ENCODE assay signal across 8 cellular contexts in genomic region chr14:22084393-22085281, GRCh38.
DNase-seq lines count a peak whose midpoint lies in the region; ATAC-seq, FAIRE-seq and TF ChIP-seq lines count a peak whose summit lies in the region.

No MANE protein-coding gene starts in this region.

- H3K9me3 ChIP-seq in Caco-2 (no peaks in the 10 kb centered on the region), astrocyte (ENCODE audit: insufficient read depth, low read depth, low read length) (no peaks in the 10 kb centered on the region), keratinocyte (ENCODE audit: control insufficient read depth, low read depth, low read length) (no peaks in the 10 kb centered on the region), thoracic aorta (no peaks in the 10 kb centered on the region)

- H3K36me3 ChIP-seq in Caco-2 (ENCODE audit: control insufficient read depth, insufficient read depth, low read length), result no peaks in the 10 kb centered on the region
- no peaks in the 10 kb centered on the region for H3K36me3 ChIP-seq in astrocyte (ENCODE audit: insufficient read depth, low read length)
- no peaks in the 10 kb centered on the region for H3K36me3 ChIP-seq in keratinocyte (ENCODE audit: control insufficient read depth in 2 of 2, extremely low read depth in 1 of 2, insufficient read depth in 2 of 2, low read length in 2 of 2)
- H3K36me3 ChIP-seq in thoracic aorta, result no peaks in the 10 kb centered on the region

- H3K27ac Mint-ChIP-seq in Caco-2 (ENCODE audit: unreplicated experiment) (no peak overlapping the region), astrocyte (ENCODE audit: unreplicated experiment) (no peak overlapping the region)

- H2AFZ ChIP-seq in astrocyte (ENCODE audit: low read depth, low read length) (no peak overlapping the region), keratinocyte (ENCODE audit: control insufficient read depth, low read length) (no peak overlapping the region)

- H3K4me1 Mint-ChIP-seq in Caco-2 (ENCODE audit: low read depth, unreplicated experiment) (no peaks in the 10 kb centered on the region), astrocyte (ENCODE audit: low read depth, unreplicated experiment) (peaks cover 4% of the 10 kb centered on the region)

- ATAC-seq in GM19351 (IDR thresholded peaks at IDR 0.05; ENCODE audit: unreplicated experiment) (peak; percentile 54), thoracic aorta (ENCODE audit: insufficient number of reproducible peaks, low FRiP score, low read depth) (no peak)

- BruUV-seq in Caco-2 (replicated peaks; lab: Mats Ljungman, UMichigan), result no TSS peak

- no peaks in the 10 kb centered on the region for H3K9me1 ChIP-seq in keratinocyte (ENCODE audit: control insufficient read depth, extremely low read depth, insufficient read depth, low read length)

- H3K79me2 ChIP-seq in astrocyte (ENCODE audit: insufficient read depth, low read length), result no peaks in the 10 kb centered on the region
- H3K79me2 ChIP-seq in keratinocyte (ENCODE audit: control insufficient read depth, insufficient read depth, low read length), result no peaks in the 10 kb centered on the region

- H3K4me1 ChIP-seq in Caco-2, result no peaks in the 10 kb centered on the region
- no peaks in the 10 kb centered on the region for H3K4me1 ChIP-seq in astrocyte (ENCODE audit: insufficient read depth, low read length)
- H3K4me1 ChIP-seq in keratinocyte (ENCODE audit: control insufficient read depth, extremely low read depth, insufficient read depth, low read length), result no peaks in the 10 kb centered on the region
- no peaks in the 10 kb centered on the region for H3K4me1 ChIP-seq in thoracic aorta (ENCODE audit: control insufficient read depth in 1 of 2, low read depth in 2 of 2)

- H3K27ac ChIP-seq in astrocyte (ENCODE audit: low read depth, low read length) (no peak overlapping the region), keratinocyte (ENCODE audit: control insufficient read depth, insufficient read depth, low read length) (no peak overlapping the region), thoracic aorta (no peak overlapping the region)

- no peaks in the 10 kb centered on the region for H3K9me3 Mint-ChIP-seq in Caco-2 (ENCODE audit: unreplicated experiment)
- H3K9me3 Mint-ChIP-seq in astrocyte (ENCODE audit: unreplicated experiment), result no peaks in the 10 kb centered on the region

- no peaks in the 10 kb centered on the region for H3K27me3 ChIP-seq in Caco-2 (replicated peaks; ENCODE audit: control insufficient read depth, insufficient read depth, low read length)
- H3K27me3 ChIP-seq in astrocyte (ENCODE audit: insufficient read depth, low read length), result no peaks in the 10 kb centered on the region
- H3K27me3 ChIP-seq in keratinocyte (ENCODE audit: control insufficient read depth, extremely low read depth, insufficient read depth, low read length), result peaks cover 9% of the 10 kb centered on the region
- no peaks in the 10 kb centered on the region for H3K27me3 ChIP-seq in thoracic aorta (replicated peaks; ENCODE audit: insufficient read depth)

- H4K20me1 ChIP-seq in astrocyte (ENCODE audit: insufficient read depth, low read length) (no peaks in the 10 kb centered on the region), keratinocyte (ENCODE audit: control insufficient read depth, extremely low read depth, insufficient read depth, low read length) (no peaks in the 10 kb centered on the region)

- H3K27me3 Mint-ChIP-seq in Caco-2 (ENCODE audit: insufficient read depth, unreplicated experiment), result peaks cover 7% of the 10 kb centered on the region
- no peaks in the 10 kb centered on the region for H3K27me3 Mint-ChIP-seq in astrocyte (ENCODE audit: low read depth, unreplicated experiment)

- CTCF ChIA-PET in Caco-2 (lab: Charles Lee), result interaction anchor here (0.6 to 1.8 kb wide), 3 partner anchors 14 to 18 kb away, joined by 3 to 27 read pairs (median 4); no protein-coding TSS in a partner anchor

- peak in 1 of 2 experiments; percentile 36 for DNase-seq in Caco-2
- DNase-seq in NCI-H2196 treated with DMSO at 0.1 percent for 48 hours (lab: John Stamatoyannopoulos, UW; ENCODE audit: unreplicated experiment), result peak; percentile 19
- peak; percentile 20 for DNase-seq in astrocyte (ENCODE audit: low read depth)
- no peak for DNase-seq in keratinocyte (ENCODE audit: low read depth, low spot score)
- no peak for DNase-seq in thoracic aorta (ENCODE audit: low spot score)
- no peak for DNase-seq in nucleus accumbens (lab: John Stamatoyannopoulos, UW)
- DNase-seq in ecto neural progenitor cell (ENCODE audit: low spot score), result no peak

- TF ChIP-seq CTCF in Caco-2 (IDR thresholded peaks at IDR 0.05; ENCODE audit: insufficient read depth in 1 of 2, low read depth in 1 of 2, low read length in 1 of 2, severe bottlenecking in 1 of 2, unreplicated experiment in 1 of 2), result peak; percentile 56 to 62
- TF ChIP-seq CTCF in astrocyte (IDR thresholded peaks at IDR 0.05; ENCODE audit: insufficient read depth, low read depth, low read length), result peak; percentile 82
- TF ChIP-seq CTCF in keratinocyte (optimal IDR thresholded peaks at IDR 0.05 in 1 of 3, IDR thresholded peaks at IDR 0.05 in 1 of 3, conservative IDR thresholded peaks at IDR 0.05 in 1 of 3; ENCODE audit: extremely low read depth in 1 of 3, insufficient read depth in 2 of 3, low read length in 3 of 3), result peak in 2 of 3 experiments; percentile 53 to 58
- TF ChIP-seq CTCF in thoracic aorta (IDR thresholded peaks at IDR 0.05), result peak; percentile 48

- POLR2A ChIA-PET in Caco-2 (lab: Charles Lee), result no interaction called here

- dilution Hi-C loops in keratinocyte (cut with MboI; ENCODE audit: extremely low pct_ligation_motif_present, low sequenced_read_pairs), result no loop called here

- FAIRE-seq in astrocyte (lab: Jason Lieb, UNC), result peak; percentile 5
- FAIRE-seq in keratinocyte (lab: Jason Lieb, UNC), result peak; percentile 49

- H3K4me2 ChIP-seq in astrocyte (ENCODE audit: low read length) (no peak overlapping the region), keratinocyte (ENCODE audit: control insufficient read depth, extremely low read depth, insufficient read depth, low read depth, low read length) (no peak overlapping the region)

- H3K4me3 Mint-ChIP-seq in Caco-2 (ENCODE audit: unreplicated experiment) (no peak overlapping the region), astrocyte (ENCODE audit: unreplicated experiment) (no peak overlapping the region)

- H3K4me3 ChIP-seq in Caco-2 (ENCODE audit: low read depth, low read length), result no peak overlapping the region
- no peak overlapping the region for H3K4me3 ChIP-seq in astrocyte (ENCODE audit: insufficient read depth, low read depth, low read length)
- H3K4me3 ChIP-seq in keratinocyte (ENCODE audit: control insufficient read depth in 2 of 3, extremely low read depth in 1 of 3, insufficient read depth in 2 of 3, low read depth in 1 of 3, low read length in 3 of 3), result no peak overlapping the region
- no peak overlapping the region for H3K4me3 ChIP-seq in thoracic aorta

- H3K9ac ChIP-seq in astrocyte (ENCODE audit: low read length), result no peak overlapping the region
- no peak overlapping the region for H3K9ac ChIP-seq in keratinocyte (ENCODE audit: control insufficient read depth, extremely low read depth, insufficient read depth, low read length)

- no peaks in the 10 kb centered on the region for H3K36me3 Mint-ChIP-seq in Caco-2 (ENCODE audit: insufficient read depth, unreplicated experiment)
- H3K36me3 Mint-ChIP-seq in astrocyte (ENCODE audit: low read depth, unreplicated experiment), result no peaks in the 10 kb centered on the region

- intact Hi-C loops in Caco-2 (cut with micrococcal nuclease; ENCODE audit: unreplicated experiment), result loop anchor here (1.0 kb wide), 1 partner anchor 16 kb away; no protein-coding TSS in a partner anchor

Comparison
In these comparisons a context has a peak if more than half of its experiments do, and no peak if none do; other contexts are left out.
1. DNase-seq: peak in NCI-H2196 treated with DMSO at 0.1 percent for 48 hours (single experiment) and astrocyte (single experiment); none in keratinocyte (single experiment), thoracic aorta (single experiment), nucleus accumbens (0 of 56) and ecto neural progenitor cell (single experiment).
2. Peak in every context shown above with its lines, with median percentiles within 50 percentile points of each other: CTCF ChIP-seq.